17 cellular contexts compared by ENCODE assay signal in genomic region chr2:198930170-198930569, GRCh38.
A peak's percentile ranks its signal among the peaks of the same experiment; 100 is the strongest.
DNase-seq lines count a peak whose midpoint lies in the region; ATAC-seq and TF ChIP-seq lines count a peak whose summit lies in the region.
"Had no signal": no experiment of that assay in that cellular context is flagged by ENCODE, and none has a peak within 500 bp of the region (broad histone marks: within the 10 kb centered on the region; RNA-seq: fewer than 3 reads in every experiment).

No MANE protein-coding gene starts in this region.

- no peak for ATAC-seq in stimulated activated memory B cell treated with anti-CD40 and anti-IgM and Interleukin-4, amounts not matched to agents 10 μg/mL and 1 μg/mL and 100 μg/mL, for 72 hours
- no peak for ATAC-seq in GM18519 (IDR thresholded peaks at IDR 0.05; ENCODE audit: low FRiP score, unreplicated experiment)
- ATAC-seq: psoas muscle had no signal

- no peaks in the 10 kb centered on the region for H3K9me2 ChIP-seq in OCI-LY7 (ENCODE audit: insufficient read depth, low read length)

- peak; percentile 12 for DNase-seq in ACHN
- no peak for DNase-seq in GM12865 (ENCODE audit: low read depth)
- peak; percentile 25 for DNase-seq in OCI-LY7 (ENCODE audit: low spot score)
- peak; percentile 21 for DNase-seq in fibroblast of peridontal ligament (ENCODE audit: extremely low read depth)
- no peak for DNase-seq in NCI-H446 treated with DMSO at 0.1 percent for 48 hours (lab: John Stamatoyannopoulos, UW)
- DNase-seq in NCI-H2196 (lab: John Stamatoyannopoulos, UW; ENCODE audit: unreplicated experiment): no peak
- DNase-seq: activated CD4-positive, alpha-beta T cell treated with anti-CD3 and anti-CD28 coated beads, Interleukin-2, amount 10 ng/mL, durations not matched to agents 7 days and 5 days; C1 segment of cervical spinal cord; NCI-H1694 treated with DMSO at 0.1 percent for 48 hours; NK-92 treated with Interleukin-12 subunit alpha and Interleukin-12 subunit beta, amount 100 ng/mL, for 24 hours; psoas muscle; stimulated activated CD4-positive, alpha-beta T cell treated with anti-CD3 and anti-CD28 coated beads, Interleukin-2, amount 100 ng/mL, for 48 hours; stimulated activated naive CD4-positive, alpha-beta T cell treated with Interleukin-2 at 50 U/mL for 16 hours had no signal

- POLR2A ChIA-PET in OCI-LY7 (lab: Charles Lee): no interaction called here

- H3K4me2 ChIP-seq in OCI-LY7 (ENCODE audit: low read length): no peak overlapping the region

- H3K79me2 ChIP-seq in OCI-LY7 (ENCODE audit: insufficient read depth, low read depth, low read length): no peaks in the 10 kb centered on the region

- CTCF ChIA-PET in OCI-LY7 (lab: Charles Lee; ENCODE audit: unreplicated experiment): no interaction called here

- in situ Hi-C loops in ACHN (cut with HindIII; ENCODE audit: low pct_ligation_motif_present, low pct_unique_long_range_greater_than_20kb, low sequenced_read_pairs): no loop called here

- no peaks in the 10 kb centered on the region; the same call in 1 of the 2 replicates for H3K36me3 ChIP-seq in OCI-LY7 (ENCODE audit: insufficient read depth, low read length)

- no peaks in the 10 kb centered on the region for H4K20me1 ChIP-seq in OCI-LY7 (ENCODE audit: insufficient read depth, low read length)

- no peak overlapping the region for H3K27ac Mint-ChIP-seq in stimulated activated memory B cell treated with anti-CD40 and anti-IgM and Interleukin-4, amounts not matched to agents 10 μg/mL and 1 μg/mL and 100 μg/mL, for 72 hours
- H3K27ac Mint-ChIP-seq: activated CD4-positive, alpha-beta T cell treated with anti-CD3 and anti-CD28 coated beads, Interleukin-2, amount 10 ng/mL, durations not matched to agents 7 days and 5 days; activated T-helper 2 cell treated with anti-CD3 and anti-CD28 coated beads, Interferon-gamma antibody, Interleukin-2, Interleukin-4, amounts not matched to agents 10 μg/mL and 5 μg/mL and 100 μg/mL, durations not matched to agents 14 hours and 24 hours and 36 hours; memory B cell had no signal

- no peaks in the 10 kb centered on the region for H3K36me3 Mint-ChIP-seq in stimulated activated memory B cell treated with anti-CD40 and anti-IgM and Interleukin-4, amounts not matched to agents 10 μg/mL and 1 μg/mL and 100 μg/mL, for 72 hours
- H3K36me3 Mint-ChIP-seq: memory B cell had no signal

- no peak overlapping the region for H3K4me3 Mint-ChIP-seq in stimulated activated memory B cell treated with anti-CD40 and anti-IgM and Interleukin-4, amounts not matched to agents 10 μg/mL and 1 μg/mL and 100 μg/mL, for 72 hours
- H3K4me3 Mint-ChIP-seq: activated CD4-positive, alpha-beta T cell treated with anti-CD3 and anti-CD28 coated beads, Interleukin-2, amount 10 ng/mL, durations not matched to agents 7 days and 5 days; memory B cell had no signal

- BruUV-seq in OCI-LY7 (replicated peaks; lab: Mats Ljungman, UMichigan): no TSS peak

- peak overlapping the region; percentile 6; the same call in 1 of the 2 replicates for H2AFZ ChIP-seq in OCI-LY7 (ENCODE audit: low read length)

- peaks cover 15% of the 10 kb centered on the region for H3K9me3 Mint-ChIP-seq in stimulated activated memory B cell treated with anti-CD40 and anti-IgM and Interleukin-4, amounts not matched to agents 10 μg/mL and 1 μg/mL and 100 μg/mL, for 72 hours
- H3K9me3 Mint-ChIP-seq: activated T-helper 2 cell treated with anti-CD3 and anti-CD28 coated beads, Interferon-gamma antibody, Interleukin-2, Interleukin-4, amounts not matched to agents 10 μg/mL and 5 μg/mL and 100 μg/mL, durations not matched to agents 14 hours and 24 hours and 36 hours had no signal

- H3K27ac ChIP-seq in OCI-LY7 (ENCODE audit: low read depth, low read length, poor library complexity, severe bottlenecking): no peak overlapping the region
- H3K27ac ChIP-seq: psoas muscle had no signal

- H3K4me3 ChIP-seq in GM12865 (ENCODE audit: low read depth, low read length) (no peak overlapping the region), OCI-LY7 (ENCODE audit: low read depth, low read length, poor library complexity, severe bottlenecking) (no peak overlapping the region)
- H3K4me3 ChIP-seq: psoas muscle had no signal

- intact Hi-C loops in OCI-LY7 (cut with micrococcal nuclease; ENCODE audit: unreplicated experiment): no loop called here

- H3K4me1 Mint-ChIP-seq in stimulated activated memory B cell treated with anti-CD40 and anti-IgM and Interleukin-4, amounts not matched to agents 10 μg/mL and 1 μg/mL and 100 μg/mL, for 72 hours: no peaks in the 10 kb centered on the region
- H3K4me1 Mint-ChIP-seq: activated CD4-positive, alpha-beta T cell treated with anti-CD3 and anti-CD28 coated beads, Interleukin-2, amount 10 ng/mL, durations not matched to agents 7 days and 5 days; memory B cell had no signal

- H3K27me3 Mint-ChIP-seq in stimulated activated memory B cell treated with anti-CD40 and anti-IgM and Interleukin-4, amounts not matched to agents 10 μg/mL and 1 μg/mL and 100 μg/mL, for 72 hours: no peaks in the 10 kb centered on the region
- H3K27me3 Mint-ChIP-seq: activated CD4-positive, alpha-beta T cell treated with anti-CD3 and anti-CD28 coated beads, Interleukin-2, amount 10 ng/mL, durations not matched to agents 7 days and 5 days; memory B cell had no signal

- H3K4me1 ChIP-seq in OCI-LY7 (ENCODE audit: insufficient read depth, low read length, poor library complexity, severe bottlenecking): peaks cover 8% of the 10 kb centered on the region
- H3K4me1 ChIP-seq: psoas muscle had no signal

- peak; percentile 20 for TF ChIP-seq CTCF in GM12865 (IDR thresholded peaks at IDR 0.05; ENCODE audit: insufficient read depth, low read depth, low read length, missing control alignments)
- TF ChIP-seq CTCF in OCI-LY7 (conservative IDR thresholded peaks at IDR 0.05; ENCODE audit: low read length): peak; percentile 74

- peaks cover 12% of the 10 kb centered on the region; the same call in 1 of the 2 replicates for H3K9me3 ChIP-seq in OCI-LY7 (ENCODE audit: low read length)
- H3K9me3 ChIP-seq: psoas muscle had no signal

Comparison
In these comparisons a context has a peak if more than half of its experiments do, and no peak if none do; other contexts are left out.
1. DNase-seq: peak in ACHN (single experiment), OCI-LY7 (single experiment) and fibroblast of peridontal ligament (single experiment); none in GM12865 (single experiment), NCI-H446 treated with DMSO at 0.1 percent for 48 hours (single experiment) and NCI-H2196 (single experiment).